In the genomic region with DNA sequence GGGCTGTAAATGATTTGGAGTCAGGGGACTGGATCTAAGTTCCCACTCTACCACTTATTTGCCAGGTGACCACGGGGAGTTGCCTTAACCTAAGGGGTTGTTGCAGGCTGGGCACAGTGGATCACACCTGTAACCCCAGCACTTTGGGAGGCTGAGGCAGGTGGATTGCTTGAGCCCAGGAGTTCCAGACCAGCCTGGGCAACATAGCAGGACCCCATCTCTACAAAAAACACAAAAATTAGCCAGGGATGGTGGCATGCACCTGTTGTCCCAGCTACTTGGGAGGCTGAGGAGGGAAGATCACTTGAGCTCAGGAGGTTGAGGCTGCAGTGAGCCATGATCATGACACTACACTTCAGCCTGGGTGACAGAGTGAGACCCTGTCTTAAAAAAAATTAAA, we compare ENCODE assay signal across 4 cellular contexts. TPM values are rescaled to one million over a fixed set of nuclear protein-coding genes. Genes with fewer than 3 reads are reported as not detected.
"Had no signal": no experiment of that assay in that cellular context is flagged by ENCODE, and none has a peak within 500 bp of the region (broad histone marks: within the 10 kb centered on the region; RNA-seq: fewer than 3 reads in every experiment).

No MANE protein-coding gene starts in this region.

RNA-seq across cellular contexts. Expression of a gene that starts 34.5 kb away (rescaled TPM):
- total RNA-seq: M059J, PC-3, Right ventricle myocardium superior, SJSA1 had no signal
